ENCODE assay signal across 8 cellular contexts in the genomic region with DNA sequence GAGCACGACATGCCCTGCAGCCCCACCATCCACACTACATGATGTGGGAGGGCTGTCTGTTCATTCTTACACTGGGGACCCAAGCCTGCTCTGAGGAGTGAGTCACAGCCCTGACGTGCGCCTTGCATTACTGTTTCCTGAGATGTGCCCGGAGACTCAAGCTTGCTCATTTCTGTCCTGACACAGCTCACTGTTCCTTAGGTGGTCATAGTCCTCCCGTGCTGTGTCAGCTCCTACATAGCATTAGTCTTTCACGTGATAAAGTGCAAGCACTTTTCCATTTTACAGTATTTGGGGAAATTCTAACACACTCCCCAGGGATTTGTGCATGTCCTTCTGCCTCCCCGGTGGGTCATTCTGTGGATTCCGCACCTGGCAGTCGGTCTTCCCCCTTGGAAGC.
DNase-seq lines count a peak whose midpoint lies in the region; FAIRE-seq lines count a peak whose summit lies in the region.

No MANE protein-coding gene starts in this region.

- FAIRE-seq in RCC 7860 (lab: Jason Lieb, UNC), result no peak

- peak; percentile 45 to 61 for DNase-seq in activated CD4-positive, alpha-beta T cell treated with anti-CD3 and anti-CD28 coated beads, Interleukin-2, amount 50 U/mL, for 48 hours
- DNase-seq in activated CD4-positive, alpha-beta T cell treated with anti-CD3 and anti-CD28 coated beads, Interleukin-2, amount 50 U/mL, for 4 hours, result no peak
- DNase-seq in HCEC 1CT (peak; percentile 79), RCC 7860 (ENCODE audit: low spot score) (peak; percentile 72), skeletal muscle cell (ENCODE audit: low read depth) (peak; percentile 52), iPS-NIHi11 (ENCODE audit: low spot score) (no peak), SIG-M5 treated with dmso at 0.1 percent for 504 hours (lab: John Stamatoyannopoulos, UW; ENCODE audit: unreplicated experiment) (no peak), pons (ENCODE audit: low spot score) (no peak)

- H3K4me3 ChIP-seq in skeletal muscle cell (ENCODE audit: low read depth, low read length), result no peak overlapping the region

Comparison
In these comparisons a context has a peak if more than half of its experiments do, and no peak if none do; other contexts are left out.
1. DNase-seq: peak in activated CD4-positive, alpha-beta T cell treated with anti-CD3 and anti-CD28 coated beads, Interleukin-2, amount 50 U/mL, for 48 hours (2 of 2), HCEC 1CT (single experiment), RCC 7860 (single experiment) and skeletal muscle cell (single experiment); none in activated CD4-positive, alpha-beta T cell treated with anti-CD3 and anti-CD28 coated beads, Interleukin-2, amount 50 U/mL, for 4 hours (0 of 2), iPS-NIHi11 (single experiment), SIG-M5 treated with dmso at 0.1 percent for 504 hours (single experiment) and pons (single experiment).